ENCODE assay signal across 1 cellular context in the genomic region with DNA sequence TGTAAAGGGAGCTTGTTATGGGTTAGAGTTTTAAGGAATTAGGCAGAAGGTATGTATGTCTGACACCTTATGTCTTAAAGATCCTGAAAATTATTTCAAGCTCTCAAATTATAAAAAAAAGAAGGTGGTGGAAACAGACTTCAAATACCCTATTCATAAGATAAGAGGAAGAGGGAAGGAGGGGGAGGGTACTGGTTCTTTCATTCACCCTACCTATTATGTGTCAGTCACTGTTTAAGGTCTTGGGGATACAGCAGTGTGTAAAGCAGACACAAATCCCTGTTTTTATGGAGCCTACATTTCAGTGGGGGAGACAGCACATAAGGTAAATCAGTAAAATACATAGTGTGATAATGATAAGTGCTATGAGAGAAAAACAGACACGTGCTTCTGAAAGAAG.
TF ChIP-seq lines count a peak whose summit lies in the region.

No MANE protein-coding gene starts in this region.

TF ChIP-seq in WTC11, 78 proteins besides CTCF, POLR2A, EP300 and RAD21 (continued from another document):
- TF ChIP-seq, protein P1, sequence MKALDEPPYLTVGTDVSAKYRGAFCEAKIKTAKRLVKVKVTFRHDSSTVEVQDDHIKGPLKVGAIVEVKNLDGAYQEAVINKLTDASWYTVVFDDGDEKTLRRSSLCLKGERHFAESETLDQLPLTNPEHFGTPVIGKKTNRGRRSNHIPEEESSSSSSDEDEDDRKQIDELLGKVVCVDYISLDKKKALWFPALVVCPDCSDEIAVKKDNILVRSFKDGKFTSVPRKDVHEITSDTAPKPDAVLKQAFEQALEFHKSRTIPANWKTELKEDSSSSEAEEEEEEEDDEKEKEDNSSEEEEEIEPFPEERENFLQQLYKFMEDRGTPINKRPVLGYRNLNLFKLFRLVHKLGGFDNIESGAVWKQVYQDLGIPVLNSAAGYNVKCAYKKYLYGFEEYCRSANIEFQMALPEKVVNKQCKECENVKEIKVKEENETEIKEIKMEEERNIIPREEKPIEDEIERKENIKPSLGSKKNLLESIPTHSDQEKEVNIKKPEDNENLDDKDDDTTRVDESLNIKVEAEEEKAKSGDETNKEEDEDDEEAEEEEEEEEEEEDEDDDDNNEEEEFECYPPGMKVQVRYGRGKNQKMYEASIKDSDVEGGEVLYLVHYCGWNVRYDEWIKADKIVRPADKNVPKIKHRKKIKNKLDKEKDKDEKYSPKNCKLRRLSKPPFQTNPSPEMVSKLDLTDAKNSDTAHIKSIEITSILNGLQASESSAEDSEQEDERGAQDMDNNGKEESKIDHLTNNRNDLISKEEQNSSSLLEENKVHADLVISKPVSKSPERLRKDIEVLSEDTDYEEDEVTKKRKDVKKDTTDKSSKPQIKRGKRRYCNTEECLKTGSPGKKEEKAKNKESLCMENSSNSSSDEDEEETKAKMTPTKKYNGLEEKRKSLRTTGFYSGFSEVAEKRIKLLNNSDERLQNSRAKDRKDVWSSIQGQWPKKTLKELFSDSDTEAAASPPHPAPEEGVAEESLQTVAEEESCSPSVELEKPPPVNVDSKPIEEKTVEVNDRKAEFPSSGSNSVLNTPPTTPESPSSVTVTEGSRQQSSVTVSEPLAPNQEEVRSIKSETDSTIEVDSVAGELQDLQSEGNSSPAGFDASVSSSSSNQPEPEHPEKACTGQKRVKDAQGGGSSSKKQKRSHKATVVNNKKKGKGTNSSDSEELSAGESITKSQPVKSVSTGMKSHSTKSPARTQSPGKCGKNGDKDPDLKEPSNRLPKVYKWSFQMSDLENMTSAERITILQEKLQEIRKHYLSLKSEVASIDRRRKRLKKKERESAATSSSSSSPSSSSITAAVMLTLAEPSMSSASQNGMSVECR (CRISPR knock-in tag; IDR thresholded peaks at IDR 0.05; ENCODE audit: borderline replicate concordance) = no peak
- TF ChIP-seq ZNF263 (CRISPR knock-in tag; IDR thresholded peaks at IDR 0.05; ENCODE audit: low read depth) (no peak), ERG (CRISPR knock-in tag; IDR thresholded peaks at IDR 0.05) (no peak), SP1 (CRISPR knock-in tag; conservative IDR thresholded peaks at IDR 0.05) (no peak), E2F5 (CRISPR knock-in tag; IDR thresholded peaks at IDR 0.05) (no peak), FOXP1 (CRISPR knock-in tag; IDR thresholded peaks at IDR 0.05; ENCODE audit: borderline replicate concordance) (no peak), ELF4 (CRISPR knock-in tag; IDR thresholded peaks at IDR 0.05; ENCODE audit: low read depth) (no peak), ETV6 (CRISPR knock-in tag; IDR thresholded peaks at IDR 0.05) (no peak)
TF ChIP-seq in WTC11: peak in this region for 0.
